ENCODE assay signal across 32 cellular contexts in genomic region chr17:222172-222571, GRCh38. TPM values are rescaled to one million over a fixed set of nuclear protein-coding genes. Genes with fewer than 3 reads are reported as not detected.
A peak's percentile ranks its signal among the peaks of the same experiment; 100 is the strongest.
DNase-seq lines count a peak whose midpoint lies in the region; ATAC-seq and TF ChIP-seq lines count a peak whose summit lies in the region.
"Had no signal": no experiment of that assay in that cellular context is flagged by ENCODE, and none has a peak within 500 bp of the region (broad histone marks: within the 10 kb centered on the region; RNA-seq: fewer than 3 reads in every experiment).

No MANE protein-coding gene starts in this region.

- no peak overlapping the region for H3K4me3 Mint-ChIP-seq in activated B cell treated with CpG ODN at 0.5 μM for 24 hours
- H3K4me3 Mint-ChIP-seq: activated naive CD4-positive, alpha-beta T cell treated with anti-CD3 and anti-CD28 coated beads, Interleukin-2, amount 10 ng/mL, durations not matched to agents 7 days and 5 days; activated T-helper 17 cell treated with anti-CD3 and anti-CD28 coated beads, Interleukin-2, amount 50 U/mL, for 72 hours; IgD-negative memory B cell; nephron progenitor cell; stimulated activated memory B cell treated with anti-CD40 and anti-IgM and Interleukin-4, amounts not matched to agents 10 μg/mL and 1 μg/mL and 100 μg/mL, for 72 hours had no signal

- no peaks in the 10 kb centered on the region for H3K36me3 ChIP-seq in transverse colon
- H3K36me3 ChIP-seq: colonic mucosa, ovary, right lobe of liver had no signal

- no peak overlapping the region for H3K27ac ChIP-seq in transverse colon
- H3K27ac ChIP-seq: C4-2B, colonic mucosa, ovary, right lobe of liver, VCaP had no signal

- no peaks in the 10 kb centered on the region for H3K9me3 ChIP-seq in transverse colon
- H3K9me3 ChIP-seq: colonic mucosa, ovary, right lobe of liver had no signal

- no peaks in the 10 kb centered on the region for H3K4me1 Mint-ChIP-seq in activated B cell treated with CpG ODN at 0.5 μM for 24 hours
- H3K4me1 Mint-ChIP-seq: activated naive CD4-positive, alpha-beta T cell treated with anti-CD3 and anti-CD28 coated beads, Interleukin-2, amount 10 ng/mL, durations not matched to agents 7 days and 5 days; activated T-helper 17 cell treated with anti-CD3 and anti-CD28 coated beads, Interleukin-2, amount 50 U/mL, for 72 hours; IgD-negative memory B cell; stimulated activated memory B cell treated with anti-CD40 and anti-IgM and Interleukin-4, amounts not matched to agents 10 μg/mL and 1 μg/mL and 100 μg/mL, for 72 hours had no signal

- ATAC-seq in activated B cell treated with CpG ODN at 0.5 μM for 24 hours (ENCODE audit: low read depth) (no peak), Right ventricle myocardium superior (ENCODE audit: poor library complexity) (peak; percentile 29), GM18873 (IDR thresholded peaks at IDR 0.05; ENCODE audit: low FRiP score, unreplicated experiment) (no peak)
- ATAC-seq: activated T-helper 17 cell treated with anti-CD3 and anti-CD28 coated beads, Interleukin-2, amount 50 U/mL, for 72 hours; Panc1; right lobe of liver; stimulated activated memory B cell treated with anti-CD40 and anti-IgM and Interleukin-4, amounts not matched to agents 10 μg/mL and 1 μg/mL and 100 μg/mL, for 72 hours had no signal

- H3K4me1 ChIP-seq in transverse colon: no peaks in the 10 kb centered on the region
- H3K4me1 ChIP-seq: colonic mucosa, right lobe of liver had no signal

- H3K9me3 Mint-ChIP-seq in activated B cell treated with CpG ODN at 0.5 μM for 24 hours: no peaks in the 10 kb centered on the region
- H3K9me3 Mint-ChIP-seq: activated naive CD4-positive, alpha-beta T cell treated with anti-CD3 and anti-CD28 coated beads, Interleukin-2, amount 10 ng/mL, durations not matched to agents 7 days and 5 days; activated T-helper 17 cell treated with anti-CD3 and anti-CD28 coated beads, Interleukin-2, amount 50 U/mL, for 72 hours; IgD-negative memory B cell; nephron progenitor cell; stimulated activated memory B cell treated with anti-CD40 and anti-IgM and Interleukin-4, amounts not matched to agents 10 μg/mL and 1 μg/mL and 100 μg/mL, for 72 hours had no signal

- CTCF ChIA-PET in activated B cell treated with CpG ODN at 0.5 μM for 24 hours (lab: Charles Lee): no interaction called here

- H3K27me3 ChIP-seq in transverse colon: no peaks in the 10 kb centered on the region
- H3K27me3 ChIP-seq: colonic mucosa, ovary, right lobe of liver had no signal

- POLR2A ChIA-PET in activated B cell treated with CpG ODN at 0.5 μM for 24 hours (lab: Charles Lee): no interaction called here

- in situ Hi-C loops in transverse colon (cut with MboI; ENCODE audit: low pct_ligation_motif_present in 1 of 4, low pct_unique_long_range_greater_than_20kb in 1 of 4, low sequenced_read_pairs in 3 of 4): no loop called here

- TF ChIP-seq EP300 in transverse colon (IDR thresholded peaks at IDR 0.05; ENCODE audit: low read depth): no peak

- peak overlapping the region; percentile 46 for H3K27ac Mint-ChIP-seq in activated B cell treated with CpG ODN at 0.5 μM for 24 hours
- H3K27ac Mint-ChIP-seq: activated naive CD4-positive, alpha-beta T cell treated with anti-CD3 and anti-CD28 coated beads, Interleukin-2, amount 10 ng/mL, durations not matched to agents 7 days and 5 days; activated T-helper 17 cell treated with anti-CD3 and anti-CD28 coated beads, Interleukin-2, amount 50 U/mL, for 72 hours; IgD-negative memory B cell; nephron progenitor cell; stimulated activated memory B cell treated with anti-CD40 and anti-IgM and Interleukin-4, amounts not matched to agents 10 μg/mL and 1 μg/mL and 100 μg/mL, for 72 hours had no signal

- H3K27me3 Mint-ChIP-seq in activated B cell treated with CpG ODN at 0.5 μM for 24 hours: no peaks in the 10 kb centered on the region
- H3K27me3 Mint-ChIP-seq: activated T-helper 17 cell treated with anti-CD3 and anti-CD28 coated beads, Interleukin-2, amount 50 U/mL, for 72 hours; IgD-negative memory B cell; stimulated activated memory B cell treated with anti-CD40 and anti-IgM and Interleukin-4, amounts not matched to agents 10 μg/mL and 1 μg/mL and 100 μg/mL, for 72 hours had no signal

- TF ChIP-seq CTCF in activated B cell treated with CpG ODN at 0.5 μM for 24 hours (IDR thresholded peaks at IDR 0.05) (no peak), transverse colon (IDR thresholded peaks at IDR 0.05) (no peak)

- no peak for DNase-seq in activated B cell treated with CpG ODN at 0.5 μM for 24 hours
- peak; percentile 59 for DNase-seq in Right ventricle myocardium superior
- peak; percentile 60 for DNase-seq in medulla oblongata (ENCODE audit: extremely low spot score)
- peak; percentile 5 for DNase-seq in transverse colon
- no peak for DNase-seq in NK-92 treated with Interleukin-12 subunit alpha and Interleukin-12 subunit beta, amount 100 ng/mL, for 24 hours (lab: John Stamatoyannopoulos, UW)
- DNase-seq in AG20443 (ENCODE audit: low spot score): no peak
- DNase-seq in stimulated activated CD4-positive, alpha-beta T cell treated with anti-CD3 and anti-CD28 coated beads, Interleukin-12 subunit alpha, Interleukin-12 subunit beta, amount 100 ng/mL, for 4 hours: no peak
- DNase-seq: activated CD4-positive, alpha-beta T cell treated with anti-CD3 and anti-CD28 coated beads for 48 hours; activated naive CD4-positive, alpha-beta T cell treated with anti-CD3 and anti-CD28 coated beads, Interleukin-2, amount 10 ng/mL, durations not matched to agents 7 days and 5 days; colonic mucosa; DMS79; effector memory CD4-positive, alpha-beta T cell; erythroblast; GDM1; glutamatergic neuron; GOT3; NCI-H146; NCI-H2107; nephron progenitor cell; SIG-M5; T1000 had no signal

- no peak for TF ChIP-seq POLR2A in transverse colon (IDR thresholded peaks at IDR 0.05)

- intact Hi-C loops in activated B cell treated with CpG ODN at 0.5 μM for 24 hours (cut with micrococcal nuclease) (no loop called here), Right ventricle myocardium superior (cut with DNase I) (no loop called here), transverse colon (cut with DNase I; ENCODE audit: low total_unique reads) (no loop called here)

- no peaks in the 10 kb centered on the region for H3K36me3 Mint-ChIP-seq in activated B cell treated with CpG ODN at 0.5 μM for 24 hours (ENCODE audit: low read depth)
- H3K36me3 Mint-ChIP-seq: activated naive CD4-positive, alpha-beta T cell treated with anti-CD3 and anti-CD28 coated beads, Interleukin-2, amount 10 ng/mL, durations not matched to agents 7 days and 5 days; stimulated activated memory B cell treated with anti-CD40 and anti-IgM and Interleukin-4, amounts not matched to agents 10 μg/mL and 1 μg/mL and 100 μg/mL, for 72 hours had no signal

- H3K4me3 ChIP-seq in transverse colon: no peak overlapping the region
- H3K4me3 ChIP-seq: colonic mucosa, lung, ovary, right lobe of liver had no signal

- WGBS in transverse colon (ENCODE audit: low coverage in 1 of 2), 2 donors: 75 to 100% methylated on average over 1 to 8 of the region's 8 CpGs

RNA-seq across cellular contexts. Expression of gene DOC2B, which starts 40.7 kb away (rescaled TPM):
- not detected in 2 replicates for total RNA-seq in activated B cell treated with CpG ODN at 0.5 μM for 24 hours
- 3.4 TPM for total RNA-seq in Right ventricle myocardium superior
- total RNA-seq in transverse colon: 10 to 100 TPM in 1 of 4 donors, 1 to 10 TPM in 3; 1.8 to 11.6 (median 2.6) TPM
- total RNA-seq: fibroblast of villous mesenchyme had no signal

Comparison
In these comparisons a context has a peak if more than half of its experiments do, and no peak if none do; other contexts are left out.
1. DNase-seq: peak in Right ventricle myocardium superior (single experiment), medulla oblongata (single experiment) and transverse colon (single experiment); none in activated B cell treated with CpG ODN at 0.5 μM for 24 hours (single experiment), NK-92 treated with Interleukin-12 subunit alpha and Interleukin-12 subunit beta, amount 100 ng/mL, for 24 hours (single experiment), AG20443 (single experiment) and stimulated activated CD4-positive, alpha-beta T cell treated with anti-CD3 and anti-CD28 coated beads, Interleukin-12 subunit alpha, Interleukin-12 subunit beta, amount 100 ng/mL, for 4 hours (single experiment).